Comparison of ENCODE assay signal across 32 cellular contexts in the genomic region with DNA sequence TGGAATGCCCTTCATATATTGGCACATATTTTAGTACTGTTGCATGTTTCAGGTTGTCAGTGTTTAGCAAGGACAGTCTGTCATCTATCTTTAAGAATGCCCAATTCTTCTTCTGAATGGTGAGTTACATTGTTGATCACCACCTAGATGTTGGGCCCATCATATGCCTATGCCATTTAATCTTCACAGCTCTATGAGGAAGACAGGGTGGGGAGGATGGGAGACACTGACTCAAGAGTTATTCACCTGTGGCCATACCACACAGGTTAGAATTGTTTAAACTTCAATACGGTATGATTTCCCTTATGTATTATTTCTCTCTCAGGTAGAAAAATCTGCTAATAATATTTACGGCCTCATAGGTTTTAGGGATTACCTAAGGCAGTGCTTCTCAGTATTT.
"Had no signal": no experiment of that assay in that cellular context is flagged by ENCODE, and none has a peak within 500 bp of the region (broad histone marks: within the 10 kb centered on the region; RNA-seq: fewer than 3 reads in every experiment).

No MANE protein-coding gene starts in this region.

- H3K27me3 ChIP-seq: adrenal gland, Peyer's patch had no signal

- H3K27ac ChIP-seq: adrenal gland, Peyer's patch, VCaP had no signal

- H3K4me1 ChIP-seq: Peyer's patch had no signal

- DNase-seq: activated B cell treated with CpG ODN at 0.5 μM for 24 hours; activated CD4-positive, alpha-beta memory T cell treated with anti-CD3 and anti-CD28 coated beads for 36 hours; activated CD4-positive, alpha-beta T cell treated with anti-CD3 and anti-CD28 coated beads for 4 hours; activated CD4-positive, alpha-beta T cell treated with anti-CD3 and anti-CD28 coated beads, Interleukin-2, amount 50 U/mL, for 1 hour; activated CD4-positive, CD25-positive, alpha-beta regulatory T cell treated with anti-CD3 and anti-CD28 coated beads, Interleukin-2, amount 50 U/mL, for 72 hours; activated CD8-positive, alpha-beta memory T cell treated with anti-CD3 and anti-CD28 coated beads, Interleukin-2, amount 50 U/mL, for 4 hours; activated gamma-delta T cell treated with Interleukin-2 at 50 U/mL for 16 hours; activated naive CD4-positive, alpha-beta T cell treated with anti-CD3 and anti-CD28 coated beads for 36 hours; activated T-cell treated with anti-CD3 and anti-CD28 coated beads for 4 hours; activated T-cell treated with anti-CD3 and anti-CD28 coated beads, Interleukin-2, amount 50 U/mL, for 4 hours; adrenal gland; central memory CD4-positive, alpha-beta T cell; Kasumi-1; KG1; MM.1S; MV-4-11; NCI-H1092; NCI-H1436 treated with DMSO at 0.1 percent for 48 hours; NCI-H1694 treated with DMSO at 0.1 percent for 48 hours; NCI-H2029; NCI-H345; NCI-H524 treated with DMSO at 0.1 percent for 48 hours; Peyer's patch; RPMI8226; SIG-M5; T-helper 1 cell; T-helper 2 cell; T-helper 9 cell had no signal

- H3K4me3 ChIP-seq: adrenal gland, Peyer's patch had no signal

- ATAC-seq: activated naive CD4-positive, alpha-beta T cell treated with anti-CD3 and anti-CD28 coated beads, Interleukin-2, amount 50 U/mL, for 72 hours; activated T-cell treated with anti-CD3 and anti-CD28 coated beads, Interleukin-2, amount 50 U/mL, for 4 hours; Right ventricle myocardium inferior; SK-N-SH treated with all-trans-retinoic acid at 6 μM for 48 hours had no signal

- H3K9me3 ChIP-seq: adrenal gland, Peyer's patch had no signal
